In genomic region chr20:47113362-47114118, GRCh38 we compare ENCODE assay signal across 1 cellular context.
TF ChIP-seq lines count a peak whose summit lies in the region.

No MANE protein-coding gene starts in this region.

TF ChIP-seq in IMR-90, 13 proteins besides CTCF, POLR2A, EP300 and RAD21 (continued from another document):
- no peak for TF ChIP-seq USF2 (IDR thresholded peaks at IDR 0.05; ENCODE audit: low read depth, low read length)
- TF ChIP-seq MAFK (IDR thresholded peaks at IDR 0.05; ENCODE audit: low read depth, low read length): peak; percentile 72
- TF ChIP-seq NFE2L2 (IDR thresholded peaks at IDR 0.05; ENCODE audit: low read depth, low read length): peak; percentile 35; the same call in 1 of the 2 replicates
